16 cellular contexts compared by ENCODE assay signal in the genomic region with DNA sequence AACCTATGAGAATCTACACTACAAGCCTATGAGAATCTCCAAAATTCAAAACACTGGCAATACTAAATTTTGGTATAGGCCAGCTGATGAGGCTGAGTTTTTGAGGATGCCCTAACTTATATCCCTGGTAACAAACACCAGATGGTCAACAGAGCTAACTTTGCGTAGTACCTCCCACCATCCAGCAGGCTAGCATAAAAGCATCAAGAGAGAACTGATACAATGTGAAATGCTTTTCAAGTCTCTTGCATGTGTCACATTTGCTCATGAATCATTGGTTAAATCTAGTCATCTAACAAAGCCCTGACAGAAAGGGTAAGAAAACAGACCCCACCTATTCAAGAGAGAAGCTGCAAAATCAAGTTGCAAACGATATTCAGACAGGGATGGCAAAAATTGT.
A peak's percentile ranks its signal among the peaks of the same experiment; 100 is the strongest.
DNase-seq lines count a peak whose midpoint lies in the region; ATAC-seq and TF ChIP-seq lines count a peak whose summit lies in the region.
"Had no signal": no experiment of that assay in that cellular context is flagged by ENCODE, and none has a peak within 500 bp of the region (broad histone marks: within the 10 kb centered on the region; RNA-seq: fewer than 3 reads in every experiment).

No MANE protein-coding gene starts in this region.

- H3K4me3 ChIP-seq in DND-41 (ENCODE audit: low read depth in 1 of 2, low read length in 2 of 2) (no peak overlapping the region), WERI-Rb-1 (ENCODE audit: low read depth, low read length) (no peak overlapping the region)
- H3K4me3 ChIP-seq: adrenal gland, heart right ventricle, stomach had no signal

- H3K4me1 ChIP-seq in DND-41 (ENCODE audit: insufficient read depth, low read length), result no peaks in the 10 kb centered on the region
- H3K4me1 ChIP-seq: adrenal gland, heart right ventricle, stomach had no signal

- H3K36me3 Mint-ChIP-seq in immature natural killer cell, result no peaks in the 10 kb centered on the region
- H3K36me3 Mint-ChIP-seq: IgD-negative memory B cell had no signal

- no peak for DNase-seq in DND-41
- DNase-seq in LoVo (ENCODE audit: low spot score), result peak; percentile 10
- DNase-seq in WERI-Rb-1, result peak; percentile 12
- DNase-seq in inferior parietal cortex (ENCODE audit: extremely low spot score), result peak; percentile 4
- no peak for DNase-seq in immature natural killer cell
- DNase-seq in NCI-H2196 treated with DMSO at 0.1 percent for 48 hours (lab: John Stamatoyannopoulos, UW; ENCODE audit: unreplicated experiment), result no peak
- DNase-seq in hepatic stellate cell (ENCODE audit: low spot score), result no peak
- DNase-seq: activated CD8-positive, alpha-beta memory T cell treated with anti-CD3 and anti-CD28 coated beads, Interleukin-2, amount 50 U/mL, for 48 hours; adrenal gland; CD4-positive, alpha-beta T cell; effector CD4-positive, alpha-beta T cell; heart right ventricle; NCI-H1694 treated with DMSO at 0.1 percent for 48 hours; stomach had no signal

- H3K27ac Mint-ChIP-seq in immature natural killer cell, result no peak overlapping the region
- H3K27ac Mint-ChIP-seq: CD4-positive, alpha-beta T cell; IgD-negative memory B cell had no signal

- peaks cover 0 to 1% (median 0%) of the 10 kb centered on the region in 3 donors for H3K27me3 Mint-ChIP-seq in immature natural killer cell (ENCODE audit: low read depth in 3 of 3)
- H3K27me3 Mint-ChIP-seq: CD4-positive, alpha-beta T cell; IgD-negative memory B cell had no signal

- ATAC-seq in DND-41 (ENCODE audit: insufficient read depth, low read depth), result 0 out of 3 replicates have a peak, but pooled peaks have one; percentile 37
- ATAC-seq in HG02642 (IDR thresholded peaks at IDR 0.05; ENCODE audit: poor library complexity, unreplicated experiment), result no peak
- ATAC-seq: heart right ventricle had no signal

- no peaks in the 10 kb centered on the region for H3K4me1 Mint-ChIP-seq in immature natural killer cell
- H3K4me1 Mint-ChIP-seq: IgD-negative memory B cell had no signal

- H3K27me3 ChIP-seq in DND-41 (ENCODE audit: insufficient read depth, low read length, poor library complexity), result no peaks in the 10 kb centered on the region
- H3K27me3 ChIP-seq in WERI-Rb-1 (ENCODE audit: insufficient read depth, low read depth, severe bottlenecking), result no peaks in the 10 kb centered on the region
- H3K27me3 ChIP-seq: adrenal gland, heart right ventricle, stomach had no signal

- H3K4me3 Mint-ChIP-seq in immature natural killer cell, result no peak overlapping the region
- H3K4me3 Mint-ChIP-seq: CD4-positive, alpha-beta T cell; IgD-negative memory B cell had no signal

- no peaks in the 10 kb centered on the region for H3K79me2 ChIP-seq in DND-41 (ENCODE audit: insufficient read depth, low read length)

- no peaks in the 10 kb centered on the region for H3K9me3 ChIP-seq in DND-41 (ENCODE audit: insufficient read depth, low read length, severe bottlenecking)
- H3K9me3 ChIP-seq in WERI-Rb-1 (ENCODE audit: severe bottlenecking), result no peaks in the 10 kb centered on the region
- H3K9me3 ChIP-seq: adrenal gland, stomach had no signal

- no peaks in the 10 kb centered on the region for H4K20me1 ChIP-seq in DND-41 (ENCODE audit: insufficient read depth, low read length)

- no peak overlapping the region for H3K4me2 ChIP-seq in DND-41 (ENCODE audit: insufficient read depth, low read length)

- no peaks in the 10 kb centered on the region for H3K36me3 ChIP-seq in DND-41 (ENCODE audit: insufficient read depth, low read length)
- H3K36me3 ChIP-seq in WERI-Rb-1, result no peaks in the 10 kb centered on the region
- H3K36me3 ChIP-seq: adrenal gland, heart right ventricle, stomach had no signal

- H2AFZ ChIP-seq in DND-41 (ENCODE audit: low read depth, low read length), result no peak overlapping the region

- H3K27ac ChIP-seq in DND-41 (ENCODE audit: low read length), result no peak overlapping the region
- H3K27ac ChIP-seq in WERI-Rb-1, result no peak overlapping the region
- H3K27ac ChIP-seq: adrenal gland, heart right ventricle, stomach had no signal

- no peak for TF ChIP-seq CTCF in DND-41 (IDR thresholded peaks at IDR 0.05; ENCODE audit: borderline replicate concordance, extremely low read depth, low read length, poor library complexity, severe bottlenecking)
- TF ChIP-seq CTCF in WERI-Rb-1 (IDR thresholded peaks at IDR 0.05; ENCODE audit: low read depth, low read length), result no peak

- peaks cover 3 to 65% (median 32%) of the 10 kb centered on the region in 6 donors for H3K9me3 Mint-ChIP-seq in immature natural killer cell

- no peak overlapping the region for H3K9ac ChIP-seq in DND-41 (ENCODE audit: low read depth, low read length)

Comparison
In these comparisons a context has a peak if more than half of its experiments do, and no peak if none do; other contexts are left out.
1. DNase-seq: peak in LoVo (single experiment), WERI-Rb-1 (single experiment) and inferior parietal cortex (single experiment); none in DND-41 (single experiment), immature natural killer cell (0 of 3), NCI-H2196 treated with DMSO at 0.1 percent for 48 hours (single experiment) and hepatic stellate cell (single experiment).